In genomic region chr9:92059045-92059444, GRCh38 we compare ENCODE assay signal across 18 cellular contexts. TPM values are rescaled to one million over a fixed set of nuclear protein-coding genes. Genes with fewer than 3 reads are reported as not detected.
A peak's percentile ranks its signal among the peaks of the same experiment; 100 is the strongest.
DNase-seq lines count a peak whose midpoint lies in the region; ATAC-seq and TF ChIP-seq lines count a peak whose summit lies in the region.
"Had no signal": no experiment of that assay in that cellular context is flagged by ENCODE, and none has a peak within 500 bp of the region (broad histone marks: within the 10 kb centered on the region; RNA-seq: fewer than 3 reads in every experiment).

No MANE protein-coding gene starts in this region.

- H2AFZ ChIP-seq in GM23338, result no peak overlapping the region
- H2AFZ ChIP-seq in neural cell (ENCODE audit: low read depth, low read length), result no peak overlapping the region
- no peak overlapping the region for H2AFZ ChIP-seq in mesenchymal stem cell (ENCODE audit: low read depth, low read length)

- no peak overlapping the region for H3K18ac ChIP-seq in mesenchymal stem cell (ENCODE audit: low read depth in 1 of 2, low read length in 2 of 2)

- peaks cover 21% of the 10 kb centered on the region for H3K79me1 ChIP-seq in mesenchymal stem cell (replicated peaks; ENCODE audit: low read length, poor library complexity, severe bottlenecking)

- no peak overlapping the region for H3K9ac ChIP-seq in neural cell (ENCODE audit: low read length)
- H3K9ac ChIP-seq in mesenchymal stem cell (ENCODE audit: low read length), result no peak overlapping the region
- H3K9ac ChIP-seq: BLaER1 treated with 17β-estradiol and CSF1 and Interleukin-3, amounts not matched to agents 10 nM and 100 nM had no signal

- no peaks in the 10 kb centered on the region for H3K27me3 ChIP-seq in A673 (replicated peaks; ENCODE audit: insufficient read depth, low read depth, low read length, poor library complexity)
- no peaks in the 10 kb centered on the region for H3K27me3 ChIP-seq in GM23338 (ENCODE audit: insufficient read depth)
- H3K27me3 ChIP-seq in WERI-Rb-1 (ENCODE audit: insufficient read depth, low read depth, severe bottlenecking), result no peaks in the 10 kb centered on the region
- H3K27me3 ChIP-seq in neural cell (ENCODE audit: insufficient read depth, low read depth, low read length), result no peaks in the 10 kb centered on the region
- no peaks in the 10 kb centered on the region for H3K27me3 ChIP-seq in mesenchymal stem cell (ENCODE audit: control insufficient read depth in 1 of 2, insufficient read depth in 1 of 2, low read length in 2 of 2)
- H3K27me3 ChIP-seq: BLaER1 treated with 17β-estradiol and CSF1 and Interleukin-3, amounts not matched to agents 10 nM and 100 nM had no signal

- DNase-seq in A673 (ENCODE audit: low spot score), result peak; percentile 11
- no peak for DNase-seq in GM23338 (ENCODE audit: low spot score)
- DNase-seq in WERI-Rb-1, result no peak
- no peak for DNase-seq in mesenchymal stem cell
- DNase-seq: H7, MM.1S, NCI-H1092, NCI-H2029, NCI-H510A treated with DMSO at 0.1 percent for 48 hours, PC-3, RPMI8226, SHP77 treated with DMSO at 0.1 percent for 48 hours had no signal

- H4K91ac ChIP-seq in mesenchymal stem cell (ENCODE audit: low read length), result no peak overlapping the region

- H3K4me1 Mint-ChIP-seq in GM23338, result peaks cover 44% of the 10 kb centered on the region

- no peak overlapping the region for H4K8ac ChIP-seq in mesenchymal stem cell (ENCODE audit: low read length)

- H3K4me3 ChIP-seq in A673 (ENCODE audit: low read depth, low read length, poor library complexity, severe bottlenecking), result no peak overlapping the region
- H3K4me3 ChIP-seq in GM23338, result no peak overlapping the region
- H3K4me3 ChIP-seq in WERI-Rb-1 (ENCODE audit: low read depth, low read length), result peak overlapping the region; percentile 23
- H3K4me3 ChIP-seq in neural cell (ENCODE audit: low read length), result peak overlapping the region; percentile 22
- no peak overlapping the region for H3K4me3 ChIP-seq in mesenchymal stem cell (ENCODE audit: insufficient read depth in 1 of 2, low read depth in 1 of 2, low read length in 2 of 2)
- H3K4me3 ChIP-seq: A549; BLaER1 treated with 17β-estradiol and CSF1 and Interleukin-3, amounts not matched to agents 10 nM and 100 nM had no signal

- no peak overlapping the region for H2AK5ac ChIP-seq in mesenchymal stem cell (ENCODE audit: low read length, severe bottlenecking)

- peaks cover 33% of the 10 kb centered on the region for H3K9me3 Mint-ChIP-seq in GM23338

- POLR2A ChIA-PET in A673 (lab: Charles Lee; ENCODE audit: low non-redundant PET), result no interaction called here

- H3F3A ChIP-seq in GM23338 (replicated peaks; ENCODE audit: low read depth) (no peaks in the 10 kb centered on the region), neural cell (ENCODE audit: insufficient read depth, low read length, poor library complexity, severe bottlenecking) (no peaks in the 10 kb centered on the region)

- H3K9me3 ChIP-seq in A673 (ENCODE audit: low read depth, low read length, poor library complexity, severe bottlenecking), result peaks cover 18% of the 10 kb centered on the region
- peaks cover 5% of the 10 kb centered on the region for H3K9me3 ChIP-seq in WERI-Rb-1 (ENCODE audit: severe bottlenecking)
- no peaks in the 10 kb centered on the region for H3K9me3 ChIP-seq in neural cell (ENCODE audit: low read length)
- H3K9me3 ChIP-seq in mesenchymal stem cell (ENCODE audit: control insufficient read depth, low read length), result peaks cover 32% of the 10 kb centered on the region

- intact Hi-C loops in A673 (cut with micrococcal nuclease; ENCODE audit: unreplicated experiment), result no loop called here

- ATAC-seq in GM23338 (peak; percentile 13; the same call in 1 of the 3 replicates), GM21528 (IDR thresholded peaks at IDR 0.05; ENCODE audit: low FRiP score, unreplicated experiment) (no peak), GM21447 (IDR thresholded peaks at IDR 0.05; ENCODE audit: unreplicated experiment) (no peak)
- ATAC-seq: A549, PC-3, SK-N-SH treated with all-trans-retinoic acid at 6 μM for 48 hours had no signal

- no peak overlapping the region for H3K4me2 ChIP-seq in GM23338
- no peak overlapping the region for H3K4me2 ChIP-seq in neural cell (ENCODE audit: low read length)
- no peak overlapping the region for H3K4me2 ChIP-seq in mesenchymal stem cell (ENCODE audit: low read length, poor library complexity, severe bottlenecking)
- H3K4me2 ChIP-seq: A549; BLaER1 treated with 17β-estradiol and CSF1 and Interleukin-3, amounts not matched to agents 10 nM and 100 nM had no signal

- no peak overlapping the region for H3K14ac ChIP-seq in mesenchymal stem cell (ENCODE audit: low read length in 2 of 2)

- TF ChIP-seq CTCF in A673 (conservative IDR thresholded peaks at IDR 0.05; ENCODE audit: low read depth, low read length), result no peak
- no peak for TF ChIP-seq CTCF in GM23338 (conservative IDR thresholded peaks at IDR 0.05; ENCODE audit: low read depth in 2 of 2)
- no peak for TF ChIP-seq CTCF in WERI-Rb-1 (IDR thresholded peaks at IDR 0.05; ENCODE audit: low read depth, low read length)
- TF ChIP-seq CTCF in neural cell (IDR thresholded peaks at IDR 0.05; ENCODE audit: poor library complexity, severe bottlenecking), result no peak

- CTCF ChIA-PET in A673 (lab: Charles Lee), result no interaction called here

- H3K9me2 ChIP-seq in GM23338 (ENCODE audit: insufficient read depth), result no peaks in the 10 kb centered on the region
- no peaks in the 10 kb centered on the region for H3K9me2 ChIP-seq in neural cell (ENCODE audit: insufficient read depth, low read length)

- H4K20me1 ChIP-seq in GM23338 (replicated peaks; ENCODE audit: insufficient read depth), result no peaks in the 10 kb centered on the region
- H4K20me1 ChIP-seq in neural cell (ENCODE audit: insufficient read depth), result no peaks in the 10 kb centered on the region

- no peak for TF ChIP-seq RAD21 in neural cell (conservative IDR thresholded peaks at IDR 0.05)

- H3K4me1 ChIP-seq in A673 (ENCODE audit: insufficient read depth, low read length, poor library complexity, severe bottlenecking) (no peaks in the 10 kb centered on the region), GM23338 (ENCODE audit: insufficient read depth) (peaks cover 35% of the 10 kb centered on the region), mesenchymal stem cell (ENCODE audit: control insufficient read depth, insufficient read depth, low read depth, low read length) (no peaks in the 10 kb centered on the region)
- H3K4me1 ChIP-seq: A549; BLaER1 treated with 17β-estradiol and CSF1 and Interleukin-3, amounts not matched to agents 10 nM and 100 nM had no signal

- H3K27me3 Mint-ChIP-seq in GM23338 (ENCODE audit: insufficient read depth, low read depth, poor library complexity), result peaks cover 6% of the 10 kb centered on the region

- no peak overlapping the region for H2BK12ac ChIP-seq in mesenchymal stem cell (ENCODE audit: low read length in 2 of 2)

- H3K36me3 ChIP-seq in A673 (ENCODE audit: insufficient read depth, low read length, poor library complexity, severe bottlenecking), result peaks cover 34% of the 10 kb centered on the region
- peaks cover 8% of the 10 kb centered on the region for H3K36me3 ChIP-seq in GM23338 (ENCODE audit: insufficient read depth)
- H3K36me3 ChIP-seq in WERI-Rb-1, result peaks cover 8% of the 10 kb centered on the region; the same call in 1 of the 2 replicates
- no peaks in the 10 kb centered on the region for H3K36me3 ChIP-seq in neural cell (ENCODE audit: insufficient read depth, low read length)
- H3K36me3 ChIP-seq in mesenchymal stem cell (ENCODE audit: control insufficient read depth in 1 of 2, insufficient read depth in 2 of 2, low read depth in 1 of 2, low read length in 2 of 2), result peaks cover 14 to 88% of the 10 kb centered on the region in 2 experiments

- no peak overlapping the region for H3K4me3 Mint-ChIP-seq in GM23338

- 97% methylated on average over 4 of the region's 4 CpGs for WGBS in mesenchymal stem cell

- H3K36me3 Mint-ChIP-seq in GM23338 (ENCODE audit: low read depth), result peaks cover 70% of the 10 kb centered on the region

- no peak overlapping the region for H2BK5ac ChIP-seq in mesenchymal stem cell (ENCODE audit: low read depth, low read length, poor library complexity, severe bottlenecking)

- TF ChIP-seq EP300 in neural cell (conservative IDR thresholded peaks at IDR 0.05; ENCODE audit: poor library complexity, severe bottlenecking), result no peak

- H3K27ac ChIP-seq in A673 (ENCODE audit: low read depth, low read length, poor library complexity, severe bottlenecking) (no peak overlapping the region), GM23338 (ENCODE audit: low read depth) (no peak overlapping the region), WERI-Rb-1 (peak overlapping the region; percentile 58), neural cell (ENCODE audit: low read length) (no peak overlapping the region), mesenchymal stem cell (ENCODE audit: low read length, poor library complexity, severe bottlenecking) (no peak overlapping the region)
- H3K27ac ChIP-seq: A549; BLaER1 treated with 17β-estradiol and CSF1 and Interleukin-3, amounts not matched to agents 10 nM and 100 nM had no signal

- no peak overlapping the region; the same call in 1 of the 2 replicates for H3K27ac Mint-ChIP-seq in GM23338

- no peak overlapping the region for H3K23ac ChIP-seq in mesenchymal stem cell (ENCODE audit: low read length in 2 of 2)

- no peak overlapping the region for H2BK120ac ChIP-seq in mesenchymal stem cell (ENCODE audit: low read depth, low read length)

- H3K79me2 ChIP-seq in GM23338 (replicated peaks; ENCODE audit: insufficient read depth), result peaks cover 41% of the 10 kb centered on the region
- H3K79me2 ChIP-seq in neural cell (replicated peaks; ENCODE audit: insufficient read depth, low read length), result peaks cover 9% of the 10 kb centered on the region

- no TSS peak for BruUV-seq in A673 (replicated peaks; lab: Mats Ljungman, UMichigan)

- no peak overlapping the region for H2BK15ac ChIP-seq in mesenchymal stem cell (ENCODE audit: low read depth, poor library complexity, severe bottlenecking)

- H3K4ac ChIP-seq in mesenchymal stem cell (ENCODE audit: low read depth in 1 of 2, low read length in 2 of 2), result no peak overlapping the region

TF ChIP-seq in GM23338, 12 proteins besides CTCF, POLR2A, EP300 and RAD21:
- TF ChIP-seq CREB1 (CRISPR knock-in tag; IDR thresholded peaks at IDR 0.05; ENCODE audit: low read depth), result no peak

TF ChIP-seq in neural cell, 6 proteins besides CTCF, POLR2A, EP300 and RAD21 (continues in another document):
- TF ChIP-seq MXI1 (conservative IDR thresholded peaks at IDR 0.05; ENCODE audit: poor library complexity, severe bottlenecking) (no peak), POLR2AphosphoS5 (IDR thresholded peaks at IDR 0.05) (no peak)

RNA-seq across cellular contexts. Expression of gene SPTLC1, which starts 56.2 kb away (rescaled TPM):
- total RNA-seq in A673 (2021), result 60.6 and 62.1 TPM in 2 replicates
- total RNA-seq in GM23338 (2014; rRNA removed; shearing (Covaris generic)), result 91.0 and 100 TPM in 2 replicates
- polyA plus RNA-seq in GM23338 (2016; fragmentation: Nextera tagmentation; extraction: Ambion mirVana) (42.6 and 54.8 TPM in 2 replicates), neural cell (67.1 and 74.8 TPM in 2 replicates)
- 75.0 and 75.2 TPM in 2 replicates for polyA minus RNA-seq in neural cell
- 73.3 TPM for polyA plus RNA-seq in mesenchymal stem cell (2013, experiment 1 of 2)
- polyA plus RNA-seq in mesenchymal stem cell (2013, experiment 2 of 2), result 74.4 TPM

Comparison
In these comparisons a context has a peak if more than half of its experiments do, and no peak if none do; other contexts are left out.
1. H3K4me3 ChIP-seq: peak in WERI-Rb-1 (single experiment) and neural cell (single experiment); none in A673 (single experiment), GM23338 (single experiment) and mesenchymal stem cell (0 of 2).